17 cellular contexts compared by ENCODE assay signal in genomic region chr3:115415246-115415645, GRCh38.
A peak's percentile ranks its signal among the peaks of the same experiment; 100 is the strongest.
DNase-seq lines count a peak whose midpoint lies in the region; ATAC-seq and TF ChIP-seq lines count a peak whose summit lies in the region.
"Had no signal": no experiment of that assay in that cellular context is flagged by ENCODE, and none has a peak within 500 bp of the region (broad histone marks: within the 10 kb centered on the region; RNA-seq: fewer than 3 reads in every experiment).

No MANE protein-coding gene starts in this region.

- H3K27me3 Mint-ChIP-seq in stimulated activated naive CD8-positive, alpha-beta T cell treated with anti-CD3 and anti-CD28 coated beads, Interleukin-15, amount 100 ng/mL, for 72 hours: no peaks in the 10 kb centered on the region
- H3K27me3 Mint-ChIP-seq in HFFc6 (ENCODE audit: insufficient read depth): peaks cover 2% of the 10 kb centered on the region

- ATAC-seq in stimulated activated naive CD8-positive, alpha-beta T cell treated with anti-CD3 and anti-CD28 coated beads, Interleukin-15, amount 100 ng/mL, for 72 hours: peak; percentile 60
- ATAC-seq in stimulated activated naive CD8-positive, alpha-beta T cell treated with anti-CD3 and anti-CD28 coated beads, Interleukin-15, Interleukin-2, amounts not matched to agents 100 U/mL and 50 U/mL, for 24 hours: no peak
- ATAC-seq: CD8-positive, alpha-beta T cell; GM12878 had no signal

- H3K36me3 ChIP-seq in neuron (ENCODE audit: insufficient read depth, low read length): no peaks in the 10 kb centered on the region

- peaks cover 6% of the 10 kb centered on the region for H3K4me1 Mint-ChIP-seq in stimulated activated naive CD8-positive, alpha-beta T cell treated with anti-CD3 and anti-CD28 coated beads, Interleukin-15, amount 100 ng/mL, for 72 hours
- H3K4me1 Mint-ChIP-seq in HFFc6 (ENCODE audit: low read depth): no peaks in the 10 kb centered on the region

- H3K4me1 ChIP-seq in neuron (ENCODE audit: insufficient read depth, low read length): peaks cover 28% of the 10 kb centered on the region
- H3K4me1 ChIP-seq: Caco-2 had no signal

- H3K9me3 Mint-ChIP-seq in stimulated activated naive CD8-positive, alpha-beta T cell treated with anti-CD3 and anti-CD28 coated beads, Interleukin-15, amount 100 ng/mL, for 72 hours: no peaks in the 10 kb centered on the region
- H3K9me3 Mint-ChIP-seq in HFFc6: no peaks in the 10 kb centered on the region
- H3K9me3 Mint-ChIP-seq: CD8-positive, alpha-beta T cell had no signal

- peak overlapping the region; percentile 43 for H2AFZ ChIP-seq in neuron (ENCODE audit: low read depth, low read length)
- H2AFZ ChIP-seq: GM23248 had no signal

- H3K27ac Mint-ChIP-seq in stimulated activated naive CD8-positive, alpha-beta T cell treated with anti-CD3 and anti-CD28 coated beads, Interleukin-15, amount 100 ng/mL, for 72 hours: no peak overlapping the region
- no peak overlapping the region for H3K27ac Mint-ChIP-seq in HFFc6
- H3K27ac Mint-ChIP-seq: CD4-positive, CD25-positive, alpha-beta regulatory T cell; CD8-positive, alpha-beta T cell had no signal

- no peak for DNase-seq in stimulated activated naive CD8-positive, alpha-beta T cell treated with anti-CD3 and anti-CD28 coated beads, Interleukin-15, amount 100 ng/mL, for 72 hours
- DNase-seq in stimulated activated naive CD8-positive, alpha-beta T cell treated with anti-CD3 and anti-CD28 coated beads, Interleukin-15, Interleukin-2, amounts not matched to agents 100 U/mL and 50 U/mL, for 24 hours: no peak
- DNase-seq in Jurkat, Clone E6-1 (ENCODE audit: low read depth, low spot score): peak; percentile 2
- DNase-seq in foreskin melanocyte (peak; percentile 26), HFFc6 (no peak)
- DNase-seq in stimulated activated naive CD4-positive, alpha-beta T cell treated with Interleukin-2 at 50 U/mL for 16 hours (lab: John Stamatoyannopoulos, UW): no peak
- no peak for DNase-seq in activated naive CD4-positive, alpha-beta T cell treated with Interleukin-2 at 50 U/mL for 16 hours
- DNase-seq: Caco-2; CD8-positive, alpha-beta T cell; DMS153; DND-41; GM23248; H7; HCEC 1CT had no signal

- TF ChIP-seq CTCF in HFFc6 (IDR thresholded peaks at IDR 0.05): no peak

- H3K27me3 ChIP-seq in neuron (ENCODE audit: insufficient read depth, low read length): no peaks in the 10 kb centered on the region

- no peak overlapping the region for H3K4me3 Mint-ChIP-seq in stimulated activated naive CD8-positive, alpha-beta T cell treated with anti-CD3 and anti-CD28 coated beads, Interleukin-15, amount 100 ng/mL, for 72 hours
- H3K4me3 Mint-ChIP-seq in HFFc6: no peak overlapping the region
- H3K4me3 Mint-ChIP-seq: CD4-positive, CD25-positive, alpha-beta regulatory T cell; CD8-positive, alpha-beta T cell had no signal

- no peak overlapping the region for H3K4me3 ChIP-seq in Jurkat, Clone E6-1 (ENCODE audit: low read length)
- H3K4me3 ChIP-seq in neuron (ENCODE audit: low read length): no peak overlapping the region
- H3K4me3 ChIP-seq: GM12878, GM23248 had no signal

- no peaks in the 10 kb centered on the region for H3K36me3 Mint-ChIP-seq in HFFc6 (ENCODE audit: low read depth)
- H3K36me3 Mint-ChIP-seq: CD4-positive, CD25-positive, alpha-beta regulatory T cell; CD8-positive, alpha-beta T cell had no signal

- H3K9me3 ChIP-seq in neuron (ENCODE audit: low read length): no peaks in the 10 kb centered on the region
- H3K9me3 ChIP-seq: Caco-2 had no signal

Comparison
In these comparisons a context has a peak if more than half of its experiments do, and no peak if none do; other contexts are left out.
1. DNase-seq: peak in Jurkat, Clone E6-1 (single experiment) and foreskin melanocyte (single experiment); none in stimulated activated naive CD8-positive, alpha-beta T cell treated with anti-CD3 and anti-CD28 coated beads, Interleukin-15, amount 100 ng/mL, for 72 hours (0 of 2), stimulated activated naive CD8-positive, alpha-beta T cell treated with anti-CD3 and anti-CD28 coated beads, Interleukin-15, Interleukin-2, amounts not matched to agents 100 U/mL and 50 U/mL, for 24 hours (single experiment), HFFc6 (single experiment), stimulated activated naive CD4-positive, alpha-beta T cell treated with Interleukin-2 at 50 U/mL for 16 hours (single experiment) and activated naive CD4-positive, alpha-beta T cell treated with Interleukin-2 at 50 U/mL for 16 hours (single experiment).